1 cellular context compared by ENCODE assay signal in genomic region chr17:1773755-1774181, GRCh38.
TF ChIP-seq lines count a peak whose summit lies in the region.

No MANE protein-coding gene starts in this region.

TF ChIP-seq in HEK293T, 16 proteins besides CTCF, POLR2A, EP300 and RAD21 (continued from another document):
- no peak for TF ChIP-seq PKNOX1 (IDR thresholded peaks at IDR 0.05)
